1 cellular context compared by ENCODE assay signal in genomic region chr2:54604771-54605350, GRCh38.
TF ChIP-seq lines count a peak whose summit lies in the region.

No MANE protein-coding gene starts in this region.

TF ChIP-seq in HepG2, 621 proteins besides CTCF, POLR2A, EP300 and RAD21 (continued from another document):
- TF ChIP-seq MNT (IDR thresholded peaks at IDR 0.05) (peak; percentile 27; the same call in 1 of the 2 replicates), ZNF556 (CRISPR knock-in tag; IDR thresholded peaks at IDR 0.05; ENCODE audit: borderline replicate concordance) (no peak), AGO2 (optimal IDR thresholded peaks at IDR 0.05; ENCODE audit: low read depth, low read length) (peak; percentile 6)
- TF ChIP-seq, protein P1, sequence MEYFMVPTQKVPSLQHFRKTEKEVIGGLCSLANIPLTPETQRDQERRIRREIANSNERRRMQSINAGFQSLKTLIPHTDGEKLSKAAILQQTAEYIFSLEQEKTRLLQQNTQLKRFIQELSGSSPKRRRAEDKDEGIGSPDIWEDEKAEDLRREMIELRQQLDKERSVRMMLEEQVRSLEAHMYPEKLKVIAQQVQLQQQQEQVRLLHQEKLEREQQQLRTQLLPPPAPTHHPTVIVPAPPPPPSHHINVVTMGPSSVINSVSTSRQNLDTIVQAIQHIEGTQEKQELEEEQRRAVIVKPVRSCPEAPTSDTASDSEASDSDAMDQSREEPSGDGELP (IDR thresholded peaks at IDR 0.05; ENCODE audit: borderline replicate concordance, low read depth), result no peak
TF ChIP-seq in HepG2: peak in this region for 4.
